ENCODE assay signal across 23 cellular contexts in the genomic region with DNA sequence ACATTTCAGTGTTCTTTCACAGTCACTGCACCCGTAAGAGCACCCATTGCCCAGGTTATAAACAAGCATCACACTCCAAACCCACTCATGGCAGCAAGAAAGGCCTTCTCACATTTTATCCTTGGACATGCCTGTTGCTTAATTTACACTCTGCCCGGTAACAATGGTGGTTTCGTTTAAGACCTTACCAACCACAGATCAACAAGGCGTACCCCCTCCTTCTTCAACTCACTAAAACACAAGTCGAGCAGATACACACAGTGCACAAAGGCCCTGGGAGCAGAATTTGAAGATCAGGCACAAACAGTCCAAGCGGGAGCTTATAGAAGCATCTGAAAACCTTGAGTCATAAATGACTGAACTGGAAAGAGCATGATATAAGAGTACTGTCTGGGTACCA.
"Had no signal": no experiment of that assay in that cellular context is flagged by ENCODE, and none has a peak within 500 bp of the region (broad histone marks: within the 10 kb centered on the region; RNA-seq: fewer than 3 reads in every experiment).

No MANE protein-coding gene starts in this region.

- H3K9me3 ChIP-seq: MG63 had no signal

- H3K9ac ChIP-seq: KMS-11 had no signal

- H3K27ac ChIP-seq: brain microvascular endothelial cell, KMS-11, PC-9 had no signal

- H3K4me2 ChIP-seq: KMS-11, PC-9 had no signal

- H2AFZ ChIP-seq: PC-9 had no signal

- H3K27me3 ChIP-seq: brain microvascular endothelial cell, MG63 had no signal

- H3K36me3 ChIP-seq: brain microvascular endothelial cell, MG63 had no signal

- H3K4me3 ChIP-seq: MG63, PC-9 had no signal

- DNase-seq: activated B cell treated with CpG ODN at 0.5 μM for 24 hours; activated CD4-positive, alpha-beta T cell treated with anti-CD3 and anti-CD28 coated beads for 1 hour; activated CD4-positive, alpha-beta T cell treated with anti-CD3 and anti-CD28 coated beads, Interleukin-2, amount 10 ng/mL, durations not matched to agents 24 days and 14 days; activated CD4-positive, alpha-beta T cell treated with anti-CD3 and anti-CD28 coated beads, Interleukin-2, amount 50 U/mL, for 48 hours; activated CD8-positive, alpha-beta memory T cell treated with anti-CD3 and anti-CD28 coated beads for 24 hours; activated gamma-delta T cell; activated naive CD4-positive, alpha-beta T cell treated with anti-CD3 and anti-CD28 coated beads for 36 hours; activated T-cell treated with anti-CD3 and anti-CD28 coated beads, Interleukin-2, amount 50 U/mL, for 4 hours; amygdala; brain microvascular endothelial cell; cerebellar nuclear complex; MG63; NCI-H1105; NCI-H1436 treated with DMSO at 0.1 percent for 48 hours; NCI-H1930; NCI-H226; NCI-H526 treated with DMSO at 0.1 percent for 48 hours; PC-9; SHP77 treated with DMSO at 0.1 percent for 48 hours; T-cell; T-helper 2 cell; T1000 had no signal
